18 cellular contexts compared by ENCODE assay signal in genomic region chr18:34128436-34128835, GRCh38.
"Had no signal": no experiment of that assay in that cellular context is flagged by ENCODE, and none has a peak within 500 bp of the region (broad histone marks: within the 10 kb centered on the region; RNA-seq: fewer than 3 reads in every experiment).

No MANE protein-coding gene starts in this region.

- H3K36me3 Mint-ChIP-seq: activated CD4-positive, alpha-beta memory T cell treated with anti-CD3 and anti-CD28 coated beads for 36 hours; activated naive CD8-positive, alpha-beta T cell; immature natural killer cell; natural killer cell; T-cell had no signal

- H3K9me3 ChIP-seq: prostate gland, sigmoid colon had no signal

- H3K4me1 ChIP-seq: prostate gland had no signal

- H3K27ac Mint-ChIP-seq: activated CD4-positive, alpha-beta memory T cell treated with anti-CD3 and anti-CD28 coated beads for 36 hours; activated naive CD8-positive, alpha-beta T cell; immature natural killer cell; natural killer cell; T-cell had no signal

- H3K27me3 ChIP-seq: sigmoid colon had no signal

- H3K4me3 Mint-ChIP-seq: activated CD4-positive, alpha-beta memory T cell treated with anti-CD3 and anti-CD28 coated beads for 36 hours; activated naive CD8-positive, alpha-beta T cell; immature natural killer cell; natural killer cell; T-cell had no signal

- H3K4me3 ChIP-seq: coronary artery, prostate gland, sigmoid colon had no signal

- DNase-seq: activated CD4-positive, alpha-beta memory T cell treated with anti-CD3 and anti-CD28 coated beads for 36 hours; activated gamma-delta T cell; activated T-cell treated with anti-CD3 and anti-CD28 coated beads, Interleukin-2, amount 50 U/mL, for 48 hours; aorta; caudate nucleus; effector CD4-positive, alpha-beta T cell; glutamatergic neuron; immature natural killer cell; natural killer cell; nucleus accumbens; sigmoid colon; stimulated activated CD4-positive, alpha-beta T cell treated with anti-CD3 and anti-CD28 coated beads, Interleukin-12 subunit alpha, Interleukin-12 subunit beta, amount 100 ng/mL, for 4 hours; stimulated activated naive CD4-positive, alpha-beta T cell treated with Interleukin-2 at 50 U/mL for 16 hours; T-cell had no signal

- H3K4me1 Mint-ChIP-seq: immature natural killer cell, natural killer cell, T-cell had no signal

- H3K36me3 ChIP-seq: prostate gland, sigmoid colon had no signal

- H3K27ac ChIP-seq: coronary artery, prostate gland, sigmoid colon, VCaP had no signal

- H3K27me3 Mint-ChIP-seq: activated CD4-positive, alpha-beta memory T cell treated with anti-CD3 and anti-CD28 coated beads for 36 hours; activated naive CD8-positive, alpha-beta T cell; T-cell had no signal
